ENCODE assay signal across 8 cellular contexts in genomic region chr3:98329392-98330124, GRCh38. TPM values are rescaled to one million over a fixed set of nuclear protein-coding genes. Genes with fewer than 3 reads are reported as not detected.
DNase-seq lines count a peak whose midpoint lies in the region; ATAC-seq and TF ChIP-seq lines count a peak whose summit lies in the region.

No MANE protein-coding gene starts in this region.

- TF ChIP-seq POLR2A in adrenal gland (IDR thresholded peaks at IDR 0.05) = no peak

- H3K4me1 ChIP-seq in adrenal gland (replicated peaks in 1 of 2) = no peaks in the 10 kb centered on the region
- H3K4me1 ChIP-seq in right cardiac atrium (ENCODE audit: control insufficient read depth, insufficient read depth, low read length) = no peaks in the 10 kb centered on the region

- no peaks in the 10 kb centered on the region for H3K36me3 ChIP-seq in adrenal gland (replicated peaks in 1 of 2)

- H3K4me3 ChIP-seq in adrenal gland (no peak overlapping the region), right cardiac atrium (ENCODE audit: low read length) (no peak overlapping the region), skeletal muscle cell (ENCODE audit: low read depth, low read length) (no peak overlapping the region)

- 1 to 5% (median 4%) methylated on average over 5 to 6 of the region's 6 CpGs for WGBS in adrenal gland, 4 donors
- WGBS in right cardiac atrium = 9% methylated on average over 6 of the region's 6 CpGs

- H3K27ac ChIP-seq in adrenal gland (no peak overlapping the region), right cardiac atrium (ENCODE audit: low read length) (no peak overlapping the region)

- ATAC-seq in GM21447 (IDR thresholded peaks at IDR 0.05; ENCODE audit: unreplicated experiment) (peak; percentile 65), right cardiac atrium (peak; percentile 16 to 63)

- peaks cover 12% of the 10 kb centered on the region for H3K27me3 ChIP-seq in adrenal gland
- H3K27me3 ChIP-seq in right cardiac atrium (ENCODE audit: control insufficient read depth, insufficient read depth) = no peaks in the 10 kb centered on the region

- H3K9me3 ChIP-seq in adrenal gland (replicated peaks in 1 of 3) (no peaks in the 10 kb centered on the region), right cardiac atrium (ENCODE audit: control insufficient read depth, low read length) (no peaks in the 10 kb centered on the region)

- peak; percentile 33 to 73 (median 65) for TF ChIP-seq CTCF in adrenal gland (IDR thresholded peaks at IDR 0.05)

- intact Hi-C loops in adrenal gland (cut with DNase I) = loop anchor here (5.0 kb wide), 2 partner anchors 287 to 292 kb away; partner anchors contain the start of gene GABRR3 (in 1 of the 2)
- intact Hi-C loops in right cardiac atrium (cut with DNase I) = loop anchor here (2.0 to 5.0 kb wide), 3 partner anchors 287 to 292 kb away; partner anchors contain the start of gene GABRR3 (in 2 of the 4)

- DNase-seq in GM03348 (ENCODE audit: low spot score) (peak; percentile 66), HS-5 (ENCODE audit: low read depth) (peak; percentile 29), SHP77 treated with DMSO at 0.1 percent for 48 hours (lab: John Stamatoyannopoulos, UW) (peak; percentile 74), adrenal gland (peak; percentile 23 to 68 (median 51)), right cardiac atrium (peak; percentile 29 to 52 (median 42)), skeletal muscle cell (ENCODE audit: low read depth) (peak; percentile 4), cerebellar nuclear complex (lab: John Stamatoyannopoulos, UW) (no peak)

RNA-seq across cellular contexts. Expression of gene OR5K4, which starts 24.1 kb away (rescaled TPM):
- total RNA-seq in adrenal gland = not detected
- not detected for polyA plus RNA-seq in adrenal gland
- not detected for total RNA-seq in right cardiac atrium
- polyA plus RNA-seq in right cardiac atrium = not detected

RNA-seq across cellular contexts. Expression of gene OR5H2, which starts 47.3 kb away (rescaled TPM):
- total RNA-seq in adrenal gland (not detected), right cardiac atrium (not detected)
- polyA plus RNA-seq in adrenal gland (not detected), right cardiac atrium (not detected)

Comparison
In these comparisons a context has a peak if more than half of its experiments do, and no peak if none do; other contexts are left out.
1. DNase-seq: peak in GM03348 (single experiment), HS-5 (single experiment), SHP77 treated with DMSO at 0.1 percent for 48 hours (single experiment), adrenal gland (7 of 7), right cardiac atrium (3 of 3) and skeletal muscle cell (single experiment); none in cerebellar nuclear complex (0 of 2).